In genomic region chr2:96534701-96535181, GRCh38 we compare ENCODE assay signal across 11 cellular contexts. TPM values are rescaled to one million over a fixed set of nuclear protein-coding genes. Genes with fewer than 3 reads are reported as not detected.
A peak's percentile ranks its signal among the peaks of the same experiment; 100 is the strongest.
DNase-seq lines count a peak whose midpoint lies in the region; ATAC-seq lines count a peak whose summit lies in the region.
"Had no signal": no experiment of that assay in that cellular context is flagged by ENCODE, and none has a peak within 500 bp of the region (broad histone marks: within the 10 kb centered on the region; RNA-seq: fewer than 3 reads in every experiment).

No MANE protein-coding gene starts in this region.

- H3K9ac ChIP-seq in BLaER1 (0 out of 2 replicates have a peak overlapping the region, but pooled peaks have one; percentile 39), adipocyte (ENCODE audit: low read length) (peak overlapping the region; percentile 47)

- H3K4me3 Mint-ChIP-seq in IgD-negative memory B cell, result peak overlapping the region in 1 of 4 donors; percentile 66
- H3K4me3 Mint-ChIP-seq in natural killer cell treated with Interleukin-12 subunit alpha and Interleukin-12 subunit beta and Interleukin-15 and Interleukin-18, amount 100 ng/mL, for 72 hours, result no peak overlapping the region

- H3K27ac ChIP-seq in BLaER1, result peak overlapping the region; percentile 78; the same call in 1 of the 2 replicates

- no peaks in the 10 kb centered on the region for H3K9me3 Mint-ChIP-seq in IgD-negative memory B cell
- H3K9me3 Mint-ChIP-seq in natural killer cell treated with Interleukin-12 subunit alpha and Interleukin-12 subunit beta and Interleukin-15 and Interleukin-18, amount 100 ng/mL, for 72 hours, result no peaks in the 10 kb centered on the region
- H3K9me3 Mint-ChIP-seq: CD4-positive, CD25-positive, alpha-beta regulatory T cell had no signal

- peaks cover 3% of the 10 kb centered on the region for H3K36me3 Mint-ChIP-seq in IgD-negative memory B cell
- no peaks in the 10 kb centered on the region for H3K36me3 Mint-ChIP-seq in natural killer cell treated with Interleukin-12 subunit alpha and Interleukin-12 subunit beta and Interleukin-15 and Interleukin-18, amount 100 ng/mL, for 72 hours
- H3K36me3 Mint-ChIP-seq: CD4-positive, CD25-positive, alpha-beta regulatory T cell had no signal

- H3K4me3 ChIP-seq in BLaER1, result no peak overlapping the region
- no peak overlapping the region for H3K4me3 ChIP-seq in adipocyte (ENCODE audit: low read length)
- H3K4me3 ChIP-seq: ovary had no signal

- H3K27me3 Mint-ChIP-seq in IgD-negative memory B cell, result no peaks in the 10 kb centered on the region
- H3K27me3 Mint-ChIP-seq in natural killer cell treated with Interleukin-12 subunit alpha and Interleukin-12 subunit beta and Interleukin-15 and Interleukin-18, amount 100 ng/mL, for 72 hours, result no peaks in the 10 kb centered on the region

- H3K4me1 ChIP-seq in BLaER1, result peaks cover 90% of the 10 kb centered on the region
- H3K4me1 ChIP-seq in adipocyte (ENCODE audit: control insufficient read depth, insufficient read depth, low read length), result peaks cover 56% of the 10 kb centered on the region

- peaks cover 2% of the 10 kb centered on the region; the same call in 1 of the 2 replicates for H3K36me3 ChIP-seq in BLaER1
- H3K36me3 ChIP-seq in adipocyte (ENCODE audit: control insufficient read depth, insufficient read depth, low read length, severe bottlenecking), result no peaks in the 10 kb centered on the region
- H3K36me3 ChIP-seq: ovary had no signal

- no peak for DNase-seq in adipocyte (ENCODE audit: low read depth)
- no peak for DNase-seq in natural killer cell treated with Interleukin-12 subunit alpha and Interleukin-12 subunit beta and Interleukin-15 and Interleukin-18, amount 100 ng/mL, for 72 hours (ENCODE audit: low spot score)
- no peak for DNase-seq in AML-193 (lab: John Stamatoyannopoulos, UW)
- DNase-seq in SW 1271 (lab: John Stamatoyannopoulos, UW), result no peak
- no peak for DNase-seq in NCI-H524 (lab: John Stamatoyannopoulos, UW)
- DNase-seq: CD4-positive, CD25-positive, alpha-beta regulatory T cell; KBM-7 had no signal

- H3K9me3 ChIP-seq in BLaER1 (no peaks in the 10 kb centered on the region), adipocyte (ENCODE audit: control insufficient read depth, low read length) (no peaks in the 10 kb centered on the region)
- H3K9me3 ChIP-seq: ovary had no signal

- peaks cover 17 to 34% (median 24%) of the 10 kb centered on the region in 3 donors for H3K4me1 Mint-ChIP-seq in IgD-negative memory B cell
- peaks cover 60% of the 10 kb centered on the region in 2 donors for H3K4me1 Mint-ChIP-seq in natural killer cell treated with Interleukin-12 subunit alpha and Interleukin-12 subunit beta and Interleukin-15 and Interleukin-18, amount 100 ng/mL, for 72 hours (ENCODE audit: low read depth in 2 of 2)

- H4K20me1 ChIP-seq in BLaER1, result peaks cover 28% of the 10 kb centered on the region

- H3K27me3 ChIP-seq in BLaER1 (no peaks in the 10 kb centered on the region), adipocyte (replicated peaks; ENCODE audit: control insufficient read depth, insufficient read depth, low read length) (no peaks in the 10 kb centered on the region)
- H3K27me3 ChIP-seq: ovary had no signal

- H3K27ac Mint-ChIP-seq in IgD-negative memory B cell, result peak overlapping the region in 2 of 3 donors; percentile 49 to 59
- H3K27ac Mint-ChIP-seq in natural killer cell treated with Interleukin-12 subunit alpha and Interleukin-12 subunit beta and Interleukin-15 and Interleukin-18, amount 100 ng/mL, for 72 hours, result peak overlapping the region; percentile 35 to 94

- peak overlapping the region; percentile 99 for H3K4me2 ChIP-seq in BLaER1

- ATAC-seq in natural killer cell treated with Interleukin-12 subunit alpha and Interleukin-12 subunit beta and Interleukin-15 and Interleukin-18, amount 100 ng/mL, for 72 hours, result no peak
- ATAC-seq in GM18907 (IDR thresholded peaks at IDR 0.05; ENCODE audit: unreplicated experiment), result no peak

RNA-seq across cellular contexts. Expression of gene ARID5A, which starts 1.8 kb away (rescaled TPM):
- 62.3 TPM for polyA plus RNA-seq in IgD-negative memory B cell
- total RNA-seq in natural killer cell treated with Interleukin-12 subunit alpha and Interleukin-12 subunit beta and Interleukin-15 and Interleukin-18, amount 100 ng/mL, for 72 hours, result 100 to 1,000 TPM in 1 of 2 donors, 10 to 100 TPM in 1; 81.4 to 115 TPM

RNA-seq across cellular contexts. Expression of gene NEURL3, which starts 29.6 kb away (rescaled TPM):
- polyA plus RNA-seq in IgD-negative memory B cell, result not detected
- under 1 TPM in 1 of 2 donors, not detected in 1; 0.64 TPM for total RNA-seq in natural killer cell treated with Interleukin-12 subunit alpha and Interleukin-12 subunit beta and Interleukin-15 and Interleukin-18, amount 100 ng/mL, for 72 hours
- total RNA-seq: CD4-positive, CD25-positive, alpha-beta regulatory T cell; ovary had no signal
